ENCODE assay signal across 10 cellular contexts in genomic region chr3:152382312-152383135, GRCh38.
DNase-seq lines count a peak whose midpoint lies in the region; ATAC-seq lines count a peak whose summit lies in the region.
"Had no signal": no experiment of that assay in that cellular context is flagged by ENCODE, and none has a peak within 500 bp of the region (broad histone marks: within the 10 kb centered on the region; RNA-seq: fewer than 3 reads in every experiment).

No MANE protein-coding gene starts in this region.

- H3K4me3 Mint-ChIP-seq in activated T-helper 17 cell treated with anti-CD3 and anti-CD28 coated beads, Interleukin-2, amount 50 U/mL, for 72 hours = peak overlapping the region; percentile 82
- peak overlapping the region; percentile 62 to 75 for H3K4me3 Mint-ChIP-seq in stimulated activated naive CD8-positive, alpha-beta T cell treated with anti-CD3 and anti-CD28 coated beads, Interleukin-15, amount 100 ng/mL, for 72 hours

- H3K27ac Mint-ChIP-seq in activated T-helper 17 cell treated with anti-CD3 and anti-CD28 coated beads, Interleukin-2, amount 50 U/mL, for 72 hours = peak overlapping the region; percentile 84
- peak overlapping the region; percentile 23 to 91 for H3K27ac Mint-ChIP-seq in stimulated activated naive CD8-positive, alpha-beta T cell treated with anti-CD3 and anti-CD28 coated beads, Interleukin-15, amount 100 ng/mL, for 72 hours

- peak overlapping the region; percentile 75 for H3K27ac ChIP-seq in right cardiac atrium (ENCODE audit: low read length)
- H3K27ac ChIP-seq in SJCRH30 = no peak overlapping the region
- H3K27ac ChIP-seq: epithelial cell of prostate had no signal

- peak overlapping the region; percentile 61 for H3K4me3 ChIP-seq in right cardiac atrium (ENCODE audit: low read length)
- H3K4me3 ChIP-seq in SJCRH30 = no peak overlapping the region

- 26% methylated on average over 9 of the region's 9 CpGs for WGBS in right cardiac atrium

- DNase-seq in right cardiac atrium (no peak), NCI-H510A treated with DMSO at 0.1 percent for 48 hours (lab: John Stamatoyannopoulos, UW) (no peak), SJCRH30 (no peak), DMS 273 treated with DMSO at 0.1 percent for 48 hours (lab: John Stamatoyannopoulos, UW) (no peak)
- no peak for DNase-seq in stimulated activated naive CD8-positive, alpha-beta T cell treated with anti-CD3 and anti-CD28 coated beads, Interleukin-15, amount 100 ng/mL, for 72 hours
- DNase-seq: NCI-H748 treated with DMSO at 0.1 percent for 48 hours had no signal

- H3K9me3 ChIP-seq in right cardiac atrium (ENCODE audit: control insufficient read depth, low read length) = no peaks in the 10 kb centered on the region
- H3K9me3 ChIP-seq in SJCRH30 (replicated peaks) = no peaks in the 10 kb centered on the region

- H3K27me3 ChIP-seq in right cardiac atrium (ENCODE audit: control insufficient read depth, insufficient read depth) (no peaks in the 10 kb centered on the region), SJCRH30 (no peaks in the 10 kb centered on the region)

- H3K9me3 Mint-ChIP-seq in activated T-helper 17 cell treated with anti-CD3 and anti-CD28 coated beads, Interleukin-2, amount 50 U/mL, for 72 hours = no peaks in the 10 kb centered on the region
- no peaks in the 10 kb centered on the region for H3K9me3 Mint-ChIP-seq in stimulated activated naive CD8-positive, alpha-beta T cell treated with anti-CD3 and anti-CD28 coated beads, Interleukin-15, amount 100 ng/mL, for 72 hours

- peaks cover 29% of the 10 kb centered on the region for H3K4me1 Mint-ChIP-seq in activated T-helper 17 cell treated with anti-CD3 and anti-CD28 coated beads, Interleukin-2, amount 50 U/mL, for 72 hours
- peaks cover 58% of the 10 kb centered on the region for H3K4me1 Mint-ChIP-seq in stimulated activated naive CD8-positive, alpha-beta T cell treated with anti-CD3 and anti-CD28 coated beads, Interleukin-15, amount 100 ng/mL, for 72 hours

- no peaks in the 10 kb centered on the region for H3K36me3 ChIP-seq in SJCRH30

- intact Hi-C loops in right cardiac atrium (cut with DNase I) = no loop called here

- ATAC-seq in GM21576 (IDR thresholded peaks at IDR 0.05; ENCODE audit: unreplicated experiment) (peak; percentile 42), right cardiac atrium (peak; percentile 27 to 45), GM19452 (IDR thresholded peaks at IDR 0.05; ENCODE audit: unreplicated experiment) (no peak)
- no peak for ATAC-seq in activated T-helper 17 cell treated with anti-CD3 and anti-CD28 coated beads, Interleukin-2, amount 50 U/mL, for 72 hours (replicated peaks)
- ATAC-seq in stimulated activated naive CD8-positive, alpha-beta T cell treated with anti-CD3 and anti-CD28 coated beads, Interleukin-15, amount 100 ng/mL, for 72 hours = no peak

- H3K27me3 Mint-ChIP-seq in activated T-helper 17 cell treated with anti-CD3 and anti-CD28 coated beads, Interleukin-2, amount 50 U/mL, for 72 hours = no peaks in the 10 kb centered on the region
- no peaks in the 10 kb centered on the region for H3K27me3 Mint-ChIP-seq in stimulated activated naive CD8-positive, alpha-beta T cell treated with anti-CD3 and anti-CD28 coated beads, Interleukin-15, amount 100 ng/mL, for 72 hours

- H3K4me1 ChIP-seq in right cardiac atrium (ENCODE audit: control insufficient read depth, insufficient read depth, low read length) = peaks cover 2% of the 10 kb centered on the region
- H3K4me1 ChIP-seq in SJCRH30 = peaks cover 9% of the 10 kb centered on the region; the same call in 1 of the 2 replicates

- peaks cover 68% of the 10 kb centered on the region for H3K36me3 Mint-ChIP-seq in activated T-helper 17 cell treated with anti-CD3 and anti-CD28 coated beads, Interleukin-2, amount 50 U/mL, for 72 hours (ENCODE audit: low read depth)

Comparison
In these comparisons a context has a peak if more than half of its experiments do, and no peak if none do; other contexts are left out.
1. ATAC-seq: peak in GM21576 (single experiment) and right cardiac atrium (2 of 2); none in activated T-helper 17 cell treated with anti-CD3 and anti-CD28 coated beads, Interleukin-2, amount 50 U/mL, for 72 hours (single experiment), stimulated activated naive CD8-positive, alpha-beta T cell treated with anti-CD3 and anti-CD28 coated beads, Interleukin-15, amount 100 ng/mL, for 72 hours (single experiment) and GM19452 (single experiment).